In the genomic region with DNA sequence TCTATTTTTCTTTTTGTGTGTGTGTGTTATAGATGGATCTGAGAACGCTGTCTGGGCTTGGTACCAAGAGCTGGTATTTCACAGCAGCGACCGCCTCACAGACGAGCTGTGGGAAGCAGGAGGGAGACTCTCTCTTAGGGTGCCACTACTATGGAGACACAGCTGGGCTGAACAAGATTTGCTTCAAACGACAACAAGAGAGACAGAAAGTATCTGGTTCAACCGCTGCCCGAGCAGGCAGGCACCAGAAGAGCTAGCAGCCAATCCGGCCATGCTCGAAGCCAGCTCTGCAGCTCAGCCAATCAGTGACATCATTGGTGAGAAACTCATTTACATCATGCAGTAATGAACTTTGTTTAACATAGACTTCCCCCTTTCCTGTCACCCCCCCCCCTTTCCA, we compare ENCODE assay signal across 9 cellular contexts.
A peak's percentile ranks its signal among the peaks of the same experiment; 100 is the strongest.
DNase-seq lines count a peak whose midpoint lies in the region; ATAC-seq and TF ChIP-seq lines count a peak whose summit lies in the region.
"Had no signal": no experiment of that assay in that cellular context is flagged by ENCODE, and none has a peak within 500 bp of the region (broad histone marks: within the 10 kb centered on the region; RNA-seq: fewer than 3 reads in every experiment).

No MANE protein-coding gene starts in this region.

- no peak for ATAC-seq in stimulated activated effector memory CD8-positive, alpha-beta T cell treated with anti-CD3 and anti-CD28 coated beads, Interleukin-12 subunit alpha, Interleukin-12 subunit beta, amount 100 ng/mL, for 72 hours

- H3K4me3 ChIP-seq in skeletal muscle cell (ENCODE audit: low read depth, low read length), result peak overlapping the region; percentile 12

- no peaks in the 10 kb centered on the region for H3K4me1 Mint-ChIP-seq in progenitor cell of endocrine pancreas (ENCODE audit: low read depth)
- H3K4me1 Mint-ChIP-seq in stimulated activated effector memory CD8-positive, alpha-beta T cell treated with anti-CD3 and anti-CD28 coated beads, Interleukin-12 subunit alpha, Interleukin-12 subunit beta, amount 100 ng/mL, for 72 hours, result no peaks in the 10 kb centered on the region

- no peak for TF ChIP-seq CTCF in progenitor cell of endocrine pancreas (IDR thresholded peaks at IDR 0.05; ENCODE audit: unreplicated experiment)

- peak; percentile 23 for DNase-seq in Daoy (ENCODE audit: low read depth)
- peak; percentile 47 for DNase-seq in SK-N-DZ (ENCODE audit: low spot score)
- DNase-seq in hippocampal formation (lab: John Stamatoyannopoulos, UW), result peak; percentile 79 to 92
- DNase-seq in skeletal muscle cell (ENCODE audit: low read depth), result no peak
- DNase-seq in NCI-H2107 treated with DMSO at 0.1 percent for 48 hours (lab: John Stamatoyannopoulos, UW; ENCODE audit: unreplicated experiment), result no peak
- no peak for DNase-seq in progenitor cell of endocrine pancreas (ENCODE audit: low spot score, unreplicated experiment)
- DNase-seq in activated CD4-positive, alpha-beta T cell treated with anti-CD3 and anti-CD28 coated beads, Interleukin-2, amount 50 U/mL, for 48 hours, result no peak
- DNase-seq in stimulated activated effector memory CD8-positive, alpha-beta T cell treated with anti-CD3 and anti-CD28 coated beads, Interleukin-12 subunit alpha, Interleukin-12 subunit beta, amount 100 ng/mL, for 72 hours (ENCODE audit: low spot score in 2 of 2), result no peak
- DNase-seq: NCI-H2171 had no signal

- no peak overlapping the region for H3K27ac Mint-ChIP-seq in progenitor cell of endocrine pancreas
- H3K27ac Mint-ChIP-seq in stimulated activated effector memory CD8-positive, alpha-beta T cell treated with anti-CD3 and anti-CD28 coated beads, Interleukin-12 subunit alpha, Interleukin-12 subunit beta, amount 100 ng/mL, for 72 hours, result no peak overlapping the region

- no peaks in the 10 kb centered on the region for H3K9me3 Mint-ChIP-seq in progenitor cell of endocrine pancreas (ENCODE audit: low read depth)
- H3K9me3 Mint-ChIP-seq in stimulated activated effector memory CD8-positive, alpha-beta T cell treated with anti-CD3 and anti-CD28 coated beads, Interleukin-12 subunit alpha, Interleukin-12 subunit beta, amount 100 ng/mL, for 72 hours, result no peaks in the 10 kb centered on the region

- no peaks in the 10 kb centered on the region for H3K27me3 Mint-ChIP-seq in progenitor cell of endocrine pancreas

- H3K4me3 Mint-ChIP-seq in progenitor cell of endocrine pancreas (ENCODE audit: low read depth), result no peak overlapping the region
- no peak overlapping the region for H3K4me3 Mint-ChIP-seq in stimulated activated effector memory CD8-positive, alpha-beta T cell treated with anti-CD3 and anti-CD28 coated beads, Interleukin-12 subunit alpha, Interleukin-12 subunit beta, amount 100 ng/mL, for 72 hours

- no peaks in the 10 kb centered on the region for H3K36me3 Mint-ChIP-seq in progenitor cell of endocrine pancreas (ENCODE audit: insufficient read depth)
- no peaks in the 10 kb centered on the region for H3K36me3 Mint-ChIP-seq in stimulated activated effector memory CD8-positive, alpha-beta T cell treated with anti-CD3 and anti-CD28 coated beads, Interleukin-12 subunit alpha, Interleukin-12 subunit beta, amount 100 ng/mL, for 72 hours

Comparison
In these comparisons a context has a peak if more than half of its experiments do, and no peak if none do; other contexts are left out.
1. DNase-seq: peak in Daoy (single experiment), SK-N-DZ (single experiment) and hippocampal formation (2 of 2); none in skeletal muscle cell (single experiment), NCI-H2107 treated with DMSO at 0.1 percent for 48 hours (single experiment), progenitor cell of endocrine pancreas (single experiment), activated CD4-positive, alpha-beta T cell treated with anti-CD3 and anti-CD28 coated beads, Interleukin-2, amount 50 U/mL, for 48 hours (0 of 2) and stimulated activated effector memory CD8-positive, alpha-beta T cell treated with anti-CD3 and anti-CD28 coated beads, Interleukin-12 subunit alpha, Interleukin-12 subunit beta, amount 100 ng/mL, for 72 hours (0 of 2).